Comparison of ENCODE assay signal across 16 cellular contexts in genomic region chr1:87513270-87513669, GRCh38.
DNase-seq lines count a peak whose midpoint lies in the region; ATAC-seq and TF ChIP-seq lines count a peak whose summit lies in the region.
"Had no signal": no experiment of that assay in that cellular context is flagged by ENCODE, and none has a peak within 500 bp of the region (broad histone marks: within the 10 kb centered on the region; RNA-seq: fewer than 3 reads in every experiment).

No MANE protein-coding gene starts in this region.

- H3K4me1 ChIP-seq in neuronal stem cell (ENCODE audit: control insufficient read depth in 2 of 2, insufficient read depth in 1 of 2, low read depth in 1 of 2, low read length in 2 of 2) (peaks cover 2 to 3% of the 10 kb centered on the region in 2 donors), lower lobe of right lung (no peaks in the 10 kb centered on the region)
- H3K4me1 ChIP-seq: left ventricle myocardium inferior had no signal

- no peak overlapping the region for H2BK5ac ChIP-seq in neuronal stem cell (ENCODE audit: low read length)

- H3K9me3 ChIP-seq in neuronal stem cell (replicated peaks in 1 of 2; ENCODE audit: control insufficient read depth in 2 of 2, insufficient read depth in 1 of 2, low read depth in 1 of 2, low read length in 2 of 2) (no peaks in the 10 kb centered on the region), lower lobe of right lung (no peaks in the 10 kb centered on the region)
- H3K9me3 ChIP-seq: left ventricle myocardium inferior, thoracic aorta had no signal

- H3K9me3 Mint-ChIP-seq in MCF 10A (ENCODE audit: unreplicated experiment): no peaks in the 10 kb centered on the region

- no peak overlapping the region for H3K14ac ChIP-seq in neuronal stem cell (ENCODE audit: low read length)

- DNase-seq in HCEC 1CT: peak; percentile 3
- DNase-seq in OCI-M1 (lab: John Stamatoyannopoulos, UW): peak; percentile 16
- peak; percentile 42 for DNase-seq in fibroblast of villous mesenchyme (ENCODE audit: low read depth)
- DNase-seq in neuronal stem cell (ENCODE audit: low spot score): no peak
- DNase-seq in MCF 10A (ENCODE audit: unreplicated experiment): no peak
- DNase-seq in NOMO-1 treated with DMSO at 0.1 percent for 48 hours (lab: John Stamatoyannopoulos, UW; ENCODE audit: unreplicated experiment): no peak
- no peak for DNase-seq in lower lobe of right lung
- DNase-seq: activated CD4-positive, CD25-positive, alpha-beta regulatory T cell treated with anti-CD3 and anti-CD28 coated beads, Interleukin-2, amount 50 U/mL, for 72 hours; C1 segment of cervical spinal cord; DMS153; hippocampal formation; left ventricle myocardium inferior; posterior cingulate gyrus; SHP77 had no signal

- H2BK12ac ChIP-seq in neuronal stem cell (ENCODE audit: low read length): no peak overlapping the region

- H3K4me3 Mint-ChIP-seq in MCF 10A (ENCODE audit: unreplicated experiment): no peak overlapping the region

- H3K27me3 Mint-ChIP-seq in MCF 10A (ENCODE audit: insufficient read depth, unreplicated experiment): no peaks in the 10 kb centered on the region

- TF ChIP-seq CTCF in fibroblast of villous mesenchyme (IDR thresholded peaks at IDR 0.05; ENCODE audit: insufficient read depth, low read depth, low read length) (no peak), MCF 10A (IDR thresholded peaks at IDR 0.05; ENCODE audit: unreplicated experiment) (no peak), lower lobe of right lung (IDR thresholded peaks at IDR 0.05) (no peak)

- no peak overlapping the region for H4K91ac ChIP-seq in neuronal stem cell (ENCODE audit: low read depth, low read length, poor library complexity)

- peak overlapping the region; percentile 84 for H2AFZ ChIP-seq in neuronal stem cell (ENCODE audit: low read length)

- no peak overlapping the region for H4K8ac ChIP-seq in neuronal stem cell (ENCODE audit: low read depth, low read length)

- no peak overlapping the region for H2BK15ac ChIP-seq in neuronal stem cell (ENCODE audit: low read length)

- no peaks in the 10 kb centered on the region for H3K36me3 Mint-ChIP-seq in MCF 10A (ENCODE audit: insufficient read depth, unreplicated experiment)

- ATAC-seq in lower lobe of right lung: no peak
- ATAC-seq: K562 had no signal

- POLR2A ChIA-PET in MCF 10A (lab: Yijun Ruan, JAX): no interaction called here

- H3K36me3 ChIP-seq in neuronal stem cell (replicated peaks in 1 of 2; ENCODE audit: control insufficient read depth in 2 of 2, insufficient read depth in 2 of 2, low read length in 2 of 2) (no peaks in the 10 kb centered on the region), lower lobe of right lung (no peaks in the 10 kb centered on the region)
- H3K36me3 ChIP-seq: left ventricle myocardium inferior, thoracic aorta had no signal

- intact Hi-C loops in MCF 10A (cut with micrococcal nuclease) (no loop called here), lower lobe of right lung (cut with DNase I) (no loop called here)

- H3K4me3 ChIP-seq in fibroblast of villous mesenchyme (ENCODE audit: low read depth, low read length): no peak overlapping the region
- no peak overlapping the region for H3K4me3 ChIP-seq in neuronal stem cell (ENCODE audit: low read length in 2 of 2)
- no peak overlapping the region for H3K4me3 ChIP-seq in lower lobe of right lung
- H3K4me3 ChIP-seq: K562, left ventricle myocardium inferior, thoracic aorta had no signal

- no peaks in the 10 kb centered on the region for H3K27me3 ChIP-seq in neuronal stem cell (ENCODE audit: control insufficient read depth in 3 of 3, insufficient read depth in 3 of 3, low read depth in 1 of 3, low read length in 3 of 3)
- no peaks in the 10 kb centered on the region for H3K27me3 ChIP-seq in lower lobe of right lung (ENCODE audit: low read depth)

- H3K27ac Mint-ChIP-seq in MCF 10A (ENCODE audit: low read depth, unreplicated experiment): no peak overlapping the region

- H2BK120ac ChIP-seq in neuronal stem cell (ENCODE audit: low read depth, low read length): no peak overlapping the region

- no peak overlapping the region for H3K23ac ChIP-seq in neuronal stem cell (ENCODE audit: low read depth, low read length, poor library complexity)

- H3K4ac ChIP-seq in neuronal stem cell (ENCODE audit: low read length): no peak overlapping the region

- no peak overlapping the region for H3K9ac ChIP-seq in neuronal stem cell (ENCODE audit: low read depth, low read length, poor library complexity)

- no peak overlapping the region for H3K27ac ChIP-seq in neuronal stem cell (replicated peaks; ENCODE audit: low read length)
- H3K27ac ChIP-seq in lower lobe of right lung: no peak overlapping the region
- H3K27ac ChIP-seq: left ventricle myocardium inferior, thoracic aorta had no signal

- no peaks in the 10 kb centered on the region for H3K79me1 ChIP-seq in neuronal stem cell (ENCODE audit: low read depth, low read length)

- CTCF ChIA-PET in MCF 10A (lab: Yijun Ruan, JAX): no interaction called here

- H2AK5ac ChIP-seq in neuronal stem cell (ENCODE audit: low read depth, low read length): no peak overlapping the region

- no peak overlapping the region for H3K4me2 ChIP-seq in neuronal stem cell (ENCODE audit: insufficient read depth, low read length, poor library complexity, severe bottlenecking)

- BruUV-seq in MCF 10A (replicated peaks; lab: Mats Ljungman, UMichigan): no TSS peak

- no peaks in the 10 kb centered on the region for H3K4me1 Mint-ChIP-seq in MCF 10A (ENCODE audit: insufficient read depth, unreplicated experiment)

- WGBS in neuronal stem cell (ENCODE audit: extremely low coverage in 2 of 2, insufficient read length in 2 of 2, insufficient replicate concordance in 1 of 2), 2 donors: no CpG with 5 or more reads among the region's 3 CpGs

- no peak overlapping the region for H3K18ac ChIP-seq in neuronal stem cell (ENCODE audit: low read length)

Comparison
In these comparisons a context has a peak if more than half of its experiments do, and no peak if none do; other contexts are left out.
1. DNase-seq: peak in HCEC 1CT (single experiment), OCI-M1 (single experiment) and fibroblast of villous mesenchyme (single experiment); none in neuronal stem cell (single experiment), MCF 10A (single experiment), NOMO-1 treated with DMSO at 0.1 percent for 48 hours (single experiment) and lower lobe of right lung (single experiment).